21 cellular contexts compared by ENCODE assay signal in genomic region chr17:17816240-17816814, GRCh38. TPM values are rescaled to one million over a fixed set of nuclear protein-coding genes. Genes with fewer than 3 reads are reported as not detected.
DNase-seq lines count a peak whose midpoint lies in the region; TF ChIP-seq lines count a peak whose summit lies in the region.
"Had no signal": no experiment of that assay in that cellular context is flagged by ENCODE, and none has a peak within 500 bp of the region (broad histone marks: within the 10 kb centered on the region; RNA-seq: fewer than 3 reads in every experiment).

No MANE protein-coding gene starts in this region.

- intact Hi-C loops in dorsolateral prefrontal cortex (cut with DNase I), result loop anchor here in 1 of 2 donors (10.0 kb wide), 1 partner anchor 98 kb away; no protein-coding TSS in a partner anchor
- intact Hi-C loops in prostate gland (cut with DNase I), result loop anchor here (5.0 to 10.0 kb wide), 2 partner anchors 101 to 218 kb away; partner anchors contain the start of genes ATPAF2 and GID4

- TF ChIP-seq CTCF in C4-2B (conservative IDR thresholded peaks at IDR 0.05) (no peak), dorsolateral prefrontal cortex (IDR thresholded peaks at IDR 0.05 in 54 of 56, conservative IDR thresholded peaks at IDR 0.05 in 2 of 56; ENCODE audit: low read depth in 1 of 56, partially characterized antibody in 56 of 56) (no peak), prostate gland (IDR thresholded peaks at IDR 0.05) (no peak)

- H3F3A ChIP-seq in GM23248 (ENCODE audit: insufficient read depth), result peaks cover 6% of the 10 kb centered on the region

- H3K4me2 ChIP-seq in GM23248 (ENCODE audit: unreplicated experiment), result no peak overlapping the region
- H3K4me2 ChIP-seq: smooth muscle cell had no signal

- peak overlapping the region; percentile 96 for H3K27ac ChIP-seq in C4-2B
- peak overlapping the region in 57 of 59 donors; percentile 9 to 99 (median 81) for H3K27ac ChIP-seq in dorsolateral prefrontal cortex
- H3K27ac ChIP-seq in prostate gland, result peak overlapping the region; percentile 66 to 94
- H3K27ac ChIP-seq in GM23248, result no peak overlapping the region
- H3K27ac ChIP-seq: parathyroid adenoma, SJCRH30 had no signal

- H3K4me3 ChIP-seq in NT2/D1 (ENCODE audit: insufficient read length, low read depth) (no peak overlapping the region), dorsolateral prefrontal cortex (peak overlapping the region in 2 of 59 donors; percentile 20 to 24), prostate gland (no peak overlapping the region), GM23248 (no peak overlapping the region)
- H3K4me3 ChIP-seq: coronary artery, SJCRH30, smooth muscle cell had no signal

- H3K9me3 ChIP-seq in NT2/D1 (ENCODE audit: insufficient read depth, low read length) (no peaks in the 10 kb centered on the region), prostate gland (no peaks in the 10 kb centered on the region), GM23248 (ENCODE audit: low read depth) (no peaks in the 10 kb centered on the region)
- H3K9me3 ChIP-seq: SJCRH30 had no signal

- no peak for TF ChIP-seq POLR2A in prostate gland (IDR thresholded peaks at IDR 0.05)

- WGBS in prostate gland, result 98% methylated on average over 18 of the region's 22 CpGs
- WGBS in GM23248 (ENCODE audit: low coverage in 1 of 2, low lambda C conversion rate in 2 of 2, missing lambda C conversion rate in 2 of 2), 2 experiments, result 91 to 95% methylated on average over 22 of the region's 22 CpGs

- in situ Hi-C loops in GM23248 (cut with MboI), result loop anchor here (5.0 kb wide), 1 partner anchor 41 kb away; no protein-coding TSS in a partner anchor

- DNase-seq in NT2/D1 (ENCODE audit: low read depth, low spot score), result no peak
- DNase-seq in dorsolateral prefrontal cortex, result peak in 8 of 10 donors; percentile 66 to 85 (median 76)
- no peak for DNase-seq in prostate gland (ENCODE audit: low spot score)
- no peak for DNase-seq in GM23248
- no peak for DNase-seq in NCI-H510A treated with DMSO at 0.1 percent for 48 hours (lab: John Stamatoyannopoulos, UW)
- no peak for DNase-seq in inferior parietal cortex (ENCODE audit: extremely low spot score)
- DNase-seq in pons (ENCODE audit: low spot score), result no peak
- DNase-seq: activated B cell treated with CpG ODN at 0.5 μM for 24 hours; activated CD4-positive, alpha-beta memory T cell treated with anti-CD3 and anti-CD28 coated beads, Interleukin-2, amount 10 ng/mL, durations not matched to agents 7 days and 5 days; activated naive CD4-positive, alpha-beta T cell treated with Interleukin-2 at 50 U/mL for 16 hours; aorta; CD8-positive, alpha-beta memory T cell; DMS79 treated with DMSO at 0.1 percent for 48 hours; naive thymus-derived CD4-positive, alpha-beta T cell; NCI-H1105; SJCRH30; stimulated activated CD4-positive, alpha-beta T cell treated with anti-CD3 and anti-CD28 coated beads, Interleukin-4, amount 100 ng/mL, for 24 hours had no signal

- H3K4me1 ChIP-seq in NT2/D1 (ENCODE audit: insufficient read depth, insufficient read length) (peaks cover 36% of the 10 kb centered on the region), prostate gland (replicated peaks) (peaks cover 51% of the 10 kb centered on the region), GM23248 (ENCODE audit: insufficient read depth) (peaks cover 5% of the 10 kb centered on the region)

- H3K9ac ChIP-seq in NT2/D1 (ENCODE audit: insufficient read length, low read depth) (peak overlapping the region; percentile 36), GM23248 (no peak overlapping the region)
- H3K9ac ChIP-seq: parathyroid adenoma had no signal

- no peak overlapping the region for H2AFZ ChIP-seq in GM23248
- H2AFZ ChIP-seq: parathyroid adenoma had no signal

- no peaks in the 10 kb centered on the region for H3K27me3 ChIP-seq in NT2/D1 (ENCODE audit: insufficient read depth, insufficient read length)
- no peaks in the 10 kb centered on the region for H3K27me3 ChIP-seq in dorsolateral prefrontal cortex
- no peaks in the 10 kb centered on the region for H3K27me3 ChIP-seq in prostate gland (replicated peaks; ENCODE audit: insufficient read depth)
- H3K27me3 ChIP-seq in GM23248 (replicated peaks; ENCODE audit: insufficient read depth), result no peaks in the 10 kb centered on the region
- H3K27me3 ChIP-seq: SJCRH30 had no signal

- H3K9me2 ChIP-seq in GM23248 (ENCODE audit: insufficient read depth), result no peaks in the 10 kb centered on the region

- H3K36me3 ChIP-seq in NT2/D1 (ENCODE audit: insufficient read depth, insufficient read length, low read length) (peaks cover 75% of the 10 kb centered on the region), prostate gland (peaks cover 3 to 19% of the 10 kb centered on the region in 2 donors), GM23248 (ENCODE audit: low read depth) (peaks cover 3% of the 10 kb centered on the region; the same call in 1 of the 2 replicates)

- H4K20me1 ChIP-seq in GM23248 (ENCODE audit: insufficient read depth), result no peaks in the 10 kb centered on the region

- peaks cover 3% of the 10 kb centered on the region; the same call in 1 of the 2 replicates for H3K79me2 ChIP-seq in GM23248 (ENCODE audit: insufficient read depth)
- H3K79me2 ChIP-seq: parathyroid adenoma had no signal

RNA-seq across cellular contexts. Expression of gene SREBF1, which starts 20.5 kb away (rescaled TPM):
- total RNA-seq in dorsolateral prefrontal cortex, result 100 to 1,000 TPM in 84 of 120 experiments, 10 to 100 TPM in 36; 57.2 to 359 (median 120) TPM
- 100 to 1,000 TPM; 134 to 299 TPM for total RNA-seq in prostate gland
- 34.4 and 36.2 TPM in 2 replicates for total RNA-seq in GM23248 (2014; rRNA removed; shearing (Covaris generic))
- polyA plus RNA-seq in GM23248 (2016; fragmentation: Nextera tagmentation; extraction: Ambion mirVana), result 14.3 and 19.2 TPM in 2 replicates

Comparison
In these comparisons a context has a peak if more than half of its experiments do, and no peak if none do; other contexts are left out.
1. DNase-seq: peak in dorsolateral prefrontal cortex (8 of 10); none in NT2/D1 (single experiment), prostate gland (single experiment), GM23248 (single experiment), NCI-H510A treated with DMSO at 0.1 percent for 48 hours (single experiment), inferior parietal cortex (single experiment) and pons (single experiment).